17 cellular contexts compared by ENCODE assay signal in the genomic region with DNA sequence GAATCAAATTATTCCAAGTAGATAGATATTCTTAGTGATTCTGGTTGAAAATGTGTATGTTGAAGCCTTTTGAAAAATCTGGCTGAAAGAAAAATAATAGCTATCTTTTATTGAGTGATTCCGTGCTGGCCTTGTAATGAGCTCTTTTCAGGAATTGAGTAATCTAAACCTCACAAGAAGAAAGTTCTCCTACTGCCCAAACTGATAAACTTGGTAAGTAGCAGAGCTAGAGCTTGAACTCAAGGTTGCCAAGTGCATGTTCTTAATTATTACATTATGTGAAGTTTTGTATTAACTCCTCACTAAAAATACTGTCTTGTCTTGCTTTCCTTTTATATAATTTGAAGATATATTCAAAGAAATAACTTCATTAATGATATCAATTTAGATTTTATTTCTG. TPM values are rescaled to one million over a fixed set of nuclear protein-coding genes. Genes with fewer than 3 reads are reported as not detected.
A peak's percentile ranks its signal among the peaks of the same experiment; 100 is the strongest.
DNase-seq lines count a peak whose midpoint lies in the region; ATAC-seq and TF ChIP-seq lines count a peak whose summit lies in the region.
"Had no signal": no experiment of that assay in that cellular context is flagged by ENCODE, and none has a peak within 500 bp of the region (broad histone marks: within the 10 kb centered on the region; RNA-seq: fewer than 3 reads in every experiment).

No MANE protein-coding gene starts in this region.

- DNase-seq in left ventricle myocardium inferior: no peak
- no peak for DNase-seq in left cardiac atrium
- peak; percentile 19 for DNase-seq in fibroblast of peridontal ligament (ENCODE audit: extremely low read depth)
- DNase-seq in sciatic nerve (ENCODE audit: low spot score): no peak
- DNase-seq in osteocyte (ENCODE audit: extremely low spot score, unreplicated experiment): no peak
- DNase-seq in MV-4-11 (lab: John Stamatoyannopoulos, UW): no peak
- no peak for DNase-seq in HuH-7.5 (ENCODE audit: low spot score)
- DNase-seq: AML-193; Caco-2; CD4-positive, alpha-beta T cell; GOT3; H7; HFFc6 had no signal

- no peaks in the 10 kb centered on the region for H3K27me3 ChIP-seq in left ventricle myocardium inferior (ENCODE audit: low read depth)

- no peaks in the 10 kb centered on the region for H3K36me3 ChIP-seq in left ventricle myocardium inferior

- H3K36me3 Mint-ChIP-seq in osteocyte (ENCODE audit: unreplicated experiment): no peaks in the 10 kb centered on the region

- no peak for TF ChIP-seq CTCF in left ventricle myocardium inferior (IDR thresholded peaks at IDR 0.05; ENCODE audit: borderline replicate concordance)
- TF ChIP-seq CTCF in osteocyte (IDR thresholded peaks at IDR 0.05): no peak

- H3K4me1 ChIP-seq in left ventricle myocardium inferior: peaks cover 20% of the 10 kb centered on the region
- H3K4me1 ChIP-seq: Caco-2 had no signal

- H3K4me3 ChIP-seq in left ventricle myocardium inferior: no peak overlapping the region

- intact Hi-C loops in left ventricle myocardium inferior (cut with micrococcal nuclease) (no loop called here), left cardiac atrium (cut with DNase I) (no loop called here), sciatic nerve (cut with DNase I) (no loop called here)

- peaks cover 6% of the 10 kb centered on the region for H3K4me1 Mint-ChIP-seq in osteocyte (ENCODE audit: unreplicated experiment)

- H3K27ac ChIP-seq in left ventricle myocardium inferior (replicated peaks): peak overlapping the region; percentile 84
- H3K27ac ChIP-seq: C4-2B had no signal

- H3K9me3 Mint-ChIP-seq in osteocyte (ENCODE audit: unreplicated experiment): no peaks in the 10 kb centered on the region
- H3K9me3 Mint-ChIP-seq: CD4-positive, alpha-beta T cell; HFFc6 had no signal

- H3K27ac Mint-ChIP-seq in osteocyte (ENCODE audit: unreplicated experiment): no peak overlapping the region
- H3K27ac Mint-ChIP-seq: CD4-positive, alpha-beta T cell; HFFc6 had no signal

- ATAC-seq in left cardiac atrium (no peak), SK-N-SH treated with all-trans-retinoic acid at 6 μM for 48 hours (peak; percentile 78), sciatic nerve (peak; percentile 52)
- ATAC-seq: HCT116, HepG2 had no signal

- no peaks in the 10 kb centered on the region for H3K9me3 ChIP-seq in left ventricle myocardium inferior (replicated peaks)
- H3K9me3 ChIP-seq: Caco-2 had no signal

- no peak overlapping the region for H3K4me3 Mint-ChIP-seq in osteocyte (ENCODE audit: unreplicated experiment)
- H3K4me3 Mint-ChIP-seq: CD4-positive, alpha-beta T cell; HFFc6 had no signal

- H3K27me3 Mint-ChIP-seq in osteocyte (ENCODE audit: unreplicated experiment): no peaks in the 10 kb centered on the region
- H3K27me3 Mint-ChIP-seq: CD4-positive, alpha-beta T cell had no signal

TF ChIP-seq in SK-N-SH treated with all-trans-retinoic acid at 6 μM for 48 hours, 23 proteins besides CTCF, POLR2A, EP300 and RAD21:
- TF ChIP-seq ZFP30 (CRISPR knock-in tag; IDR thresholded peaks at IDR 0.05): no peak
- TF ChIP-seq, protein P1, sequence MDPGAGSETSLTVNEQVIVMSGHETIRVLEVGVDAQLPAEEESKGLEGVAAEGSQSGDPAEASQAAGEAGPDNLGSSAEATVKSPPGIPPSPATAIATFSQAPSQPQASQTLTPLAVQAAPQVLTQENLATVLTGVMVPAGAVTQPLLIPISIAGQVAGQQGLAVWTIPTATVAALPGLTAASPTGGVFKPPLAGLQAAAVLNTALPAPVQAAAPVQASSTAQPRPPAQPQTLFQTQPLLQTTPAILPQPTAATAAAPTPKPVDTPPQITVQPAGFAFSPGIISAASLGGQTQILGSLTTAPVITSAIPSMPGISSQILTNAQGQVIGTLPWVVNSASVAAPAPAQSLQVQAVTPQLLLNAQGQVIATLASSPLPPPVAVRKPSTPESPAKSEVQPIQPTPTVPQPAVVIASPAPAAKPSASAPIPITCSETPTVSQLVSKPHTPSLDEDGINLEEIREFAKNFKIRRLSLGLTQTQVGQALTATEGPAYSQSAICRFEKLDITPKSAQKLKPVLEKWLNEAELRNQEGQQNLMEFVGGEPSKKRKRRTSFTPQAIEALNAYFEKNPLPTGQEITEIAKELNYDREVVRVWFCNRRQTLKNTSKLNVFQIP (CRISPR knock-in tag; IDR thresholded peaks at IDR 0.05; ENCODE audit: borderline replicate concordance, low read depth): no peak
- no peak for TF ChIP-seq SNAI2 (CRISPR knock-in tag; IDR thresholded peaks at IDR 0.05)
- TF ChIP-seq ZNF70 (CRISPR knock-in tag; IDR thresholded peaks at IDR 0.05): no peak
- no peak for TF ChIP-seq OSR1 (CRISPR knock-in tag; IDR thresholded peaks at IDR 0.05)
- TF ChIP-seq ZNF565 (CRISPR knock-in tag; conservative IDR thresholded peaks at IDR 0.05; ENCODE audit: low read depth): no peak
- TF ChIP-seq PPARA (CRISPR knock-in tag; IDR thresholded peaks at IDR 0.05; ENCODE audit: borderline replicate concordance): no peak
- TF ChIP-seq, protein P2, sequence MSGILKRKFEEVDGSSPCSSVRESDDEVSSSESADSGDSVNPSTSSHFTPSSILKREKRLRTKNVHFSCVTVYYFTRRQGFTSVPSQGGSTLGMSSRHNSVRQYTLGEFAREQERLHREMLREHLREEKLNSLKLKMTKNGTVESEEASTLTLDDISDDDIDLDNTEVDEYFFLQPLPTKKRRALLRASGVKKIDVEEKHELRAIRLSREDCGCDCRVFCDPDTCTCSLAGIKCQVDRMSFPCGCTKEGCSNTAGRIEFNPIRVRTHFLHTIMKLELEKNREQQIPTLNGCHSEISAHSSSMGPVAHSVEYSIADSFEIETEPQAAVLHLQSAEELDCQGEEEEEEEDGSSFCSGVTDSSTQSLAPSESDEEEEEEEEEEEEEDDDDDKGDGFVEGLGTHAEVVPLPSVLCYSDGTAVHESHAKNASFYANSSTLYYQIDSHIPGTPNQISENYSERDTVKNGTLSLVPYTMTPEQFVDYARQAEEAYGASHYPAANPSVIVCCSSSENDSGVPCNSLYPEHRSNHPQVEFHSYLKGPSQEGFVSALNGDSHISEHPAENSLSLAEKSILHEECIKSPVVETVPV (CRISPR knock-in tag; IDR thresholded peaks at IDR 0.05): no peak
- TF ChIP-seq ZFP3 (CRISPR knock-in tag; IDR thresholded peaks at IDR 0.05): no peak
- no peak for TF ChIP-seq TCF4 (CRISPR knock-in tag; IDR thresholded peaks at IDR 0.05; ENCODE audit: borderline replicate concordance)

RNA-seq across cellular contexts. Expression of a gene that starts 1.6 kb away (rescaled TPM):
- total RNA-seq in left ventricle myocardium inferior: 33.1 TPM
- total RNA-seq in left cardiac atrium: 1 to 10 TPM; 5.0 to 5.5 TPM
- total RNA-seq in sciatic nerve: 18.1 TPM
- 1.5 and 1.6 TPM in 2 replicates for total RNA-seq in osteocyte
- total RNA-seq: CD4-positive, alpha-beta T cell had no signal

Comparison
In these comparisons a context has a peak if more than half of its experiments do, and no peak if none do; other contexts are left out.
1. ATAC-seq: peak in SK-N-SH treated with all-trans-retinoic acid at 6 μM for 48 hours (single experiment) and sciatic nerve (single experiment); none in left cardiac atrium (0 of 2).